In the genomic region with DNA sequence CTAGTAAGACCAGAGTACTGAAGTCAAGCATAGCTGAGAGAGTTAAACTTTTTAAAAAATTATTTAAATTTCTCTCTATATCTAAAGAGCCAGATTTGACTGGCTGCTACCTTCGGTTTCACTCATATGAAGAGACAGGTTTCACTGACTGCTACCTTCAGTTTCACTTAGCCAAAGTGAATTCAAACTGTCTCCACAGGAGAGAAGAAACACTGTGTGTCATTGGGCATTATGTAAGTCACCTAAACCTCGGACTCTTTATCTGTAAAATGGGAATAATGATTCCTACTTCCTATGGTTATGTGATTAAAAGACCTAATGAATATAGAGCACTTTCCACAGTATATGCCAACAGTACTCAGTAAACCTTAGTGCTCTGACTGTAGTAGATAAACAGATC, we compare ENCODE assay signal across 8 cellular contexts. TPM values are rescaled to one million over a fixed set of nuclear protein-coding genes. Genes with fewer than 3 reads are reported as not detected.
DNase-seq lines count a peak whose midpoint lies in the region; ATAC-seq and TF ChIP-seq lines count a peak whose summit lies in the region.

No MANE protein-coding gene starts in this region.

- H2AK5ac ChIP-seq in trophoblast cell (ENCODE audit: low read length), result no peak overlapping the region

- no peak overlapping the region for H3K27ac Mint-ChIP-seq in CD8-positive, alpha-beta memory T cell

- no peak overlapping the region for H4K12ac ChIP-seq in trophoblast cell (ENCODE audit: low read depth, low read length)

- no peak overlapping the region for H3K4me3 Mint-ChIP-seq in CD8-positive, alpha-beta memory T cell

- H2BK120ac ChIP-seq in trophoblast cell (ENCODE audit: insufficient read depth, low read length, poor library complexity), result no peak overlapping the region

- 89% methylated on average over 2 of the region's 2 CpGs for WGBS in hepatocyte (ENCODE audit: low lambda C conversion rate, missing lambda C conversion rate)
- WGBS in trophoblast cell (ENCODE audit: extremely low coverage, insufficient coverage, insufficient read length), result no CpG with 5 or more reads among the region's 2 CpGs

- H3K14ac ChIP-seq in trophoblast cell (ENCODE audit: low read length), result no peak overlapping the region

- peaks cover 0 to 20% of the 10 kb centered on the region in 2 donors for H3K27me3 Mint-ChIP-seq in CD8-positive, alpha-beta memory T cell

- H3K9me3 ChIP-seq in hepatocyte (ENCODE audit: low read depth) (no peaks in the 10 kb centered on the region), trophoblast cell (ENCODE audit: insufficient read depth, low read depth, low read length) (no peaks in the 10 kb centered on the region)
- no peaks in the 10 kb centered on the region for H3K9me3 ChIP-seq in CD8-positive, alpha-beta memory T cell (ENCODE audit: low read length)

- no peak overlapping the region for H4K8ac ChIP-seq in trophoblast cell (ENCODE audit: low read depth, low read length)

- no peak overlapping the region for H3K18ac ChIP-seq in trophoblast cell (ENCODE audit: low read length)

- H3K79me2 ChIP-seq in hepatocyte (no peaks in the 10 kb centered on the region), trophoblast cell (ENCODE audit: control insufficient read depth, insufficient read depth, low read length, poor library complexity) (no peaks in the 10 kb centered on the region)

- no peak for TF ChIP-seq CTCF in hepatocyte (IDR thresholded peaks at IDR 0.05; ENCODE audit: poor library complexity)

- H3K27me3 ChIP-seq in hepatocyte (no peaks in the 10 kb centered on the region), trophoblast cell (ENCODE audit: insufficient read depth, low read length) (no peaks in the 10 kb centered on the region)
- no peaks in the 10 kb centered on the region for H3K27me3 ChIP-seq in CD8-positive, alpha-beta memory T cell (ENCODE audit: insufficient read depth, low read length, poor library complexity, severe bottlenecking)

- H3K4me3 ChIP-seq in hepatocyte (no peak overlapping the region), trophoblast cell (ENCODE audit: low read depth, low read length) (no peak overlapping the region)
- H3K4me3 ChIP-seq in CD8-positive, alpha-beta memory T cell (ENCODE audit: low read length), result no peak overlapping the region

- no peak overlapping the region for H3K4me2 ChIP-seq in hepatocyte
- no peak overlapping the region for H3K4me2 ChIP-seq in trophoblast cell (ENCODE audit: low read length)

- no peaks in the 10 kb centered on the region for H4K20me1 ChIP-seq in hepatocyte (ENCODE audit: insufficient read depth, poor library complexity, severe bottlenecking)

- H2AFZ ChIP-seq in hepatocyte (peak overlapping the region; percentile 3), trophoblast cell (ENCODE audit: insufficient read depth, low read length, poor library complexity) (no peak overlapping the region)

- peak; percentile 90 for ATAC-seq in GM18499 (IDR thresholded peaks at IDR 0.05; ENCODE audit: insufficient read depth, unreplicated experiment)
- ATAC-seq in GM21423 (IDR thresholded peaks at IDR 0.05; ENCODE audit: unreplicated experiment), result peak; percentile 93
- peak; percentile 95 for ATAC-seq in HG03280 (IDR thresholded peaks at IDR 0.05; ENCODE audit: unreplicated experiment)

- peaks cover 0 to 3% (median 0%) of the 10 kb centered on the region in 3 donors for H3K4me1 Mint-ChIP-seq in CD8-positive, alpha-beta memory T cell

- no peak overlapping the region for H4K91ac ChIP-seq in trophoblast cell (ENCODE audit: low read depth, low read length)

- DNase-seq in hepatocyte (ENCODE audit: low spot score), result no peak
- DNase-seq in CD8-positive, alpha-beta memory T cell, result no peak
- no peak for DNase-seq in trophoblast cell
- no peak for DNase-seq in midbrain (lab: John Stamatoyannopoulos, UW)
- DNase-seq in NCI-H748 (lab: John Stamatoyannopoulos, UW; ENCODE audit: unreplicated experiment), result no peak

- no peak overlapping the region for H3K9ac ChIP-seq in trophoblast cell (ENCODE audit: low read length)

- no peaks in the 10 kb centered on the region for H3K79me1 ChIP-seq in trophoblast cell (ENCODE audit: low read length)

- H3K9me2 ChIP-seq in hepatocyte (replicated peaks; ENCODE audit: insufficient read depth), result no peaks in the 10 kb centered on the region

- no peak overlapping the region for H3K4ac ChIP-seq in trophoblast cell (ENCODE audit: low read depth, low read length)

- H3K4me1 ChIP-seq in hepatocyte (ENCODE audit: insufficient read depth) (no peaks in the 10 kb centered on the region), trophoblast cell (ENCODE audit: control insufficient read depth in 1 of 2, insufficient read depth in 2 of 2, low read length in 2 of 2) (no peaks in the 10 kb centered on the region)
- no peaks in the 10 kb centered on the region for H3K4me1 ChIP-seq in CD8-positive, alpha-beta memory T cell (ENCODE audit: insufficient read depth, low read length)

- POLR2A ChIA-PET in CD8-positive, alpha-beta memory T cell (lab: Charles Lee), result no interaction called here

- no peak overlapping the region for H2BK12ac ChIP-seq in trophoblast cell (ENCODE audit: low read length)

- H3K36me3 Mint-ChIP-seq in CD8-positive, alpha-beta memory T cell, result no peaks in the 10 kb centered on the region

- peak overlapping the region; percentile 14 for H3K27ac ChIP-seq in hepatocyte
- no peak overlapping the region for H3K27ac ChIP-seq in CD8-positive, alpha-beta memory T cell (ENCODE audit: low read depth, low read length)
- no peak overlapping the region for H3K27ac ChIP-seq in trophoblast cell (ENCODE audit: low read depth, low read length)

- CTCF ChIA-PET in CD8-positive, alpha-beta memory T cell (lab: Charles Lee), result no interaction called here

- no peaks in the 10 kb centered on the region for H3K9me3 Mint-ChIP-seq in CD8-positive, alpha-beta memory T cell

- no peak overlapping the region for H3K23ac ChIP-seq in trophoblast cell (ENCODE audit: low read length)

- H3K36me3 ChIP-seq in hepatocyte (replicated peaks; ENCODE audit: insufficient read depth, low read depth) (no peaks in the 10 kb centered on the region), trophoblast cell (ENCODE audit: control insufficient read depth in 1 of 2, insufficient read depth in 2 of 2, low read length in 2 of 2) (no peaks in the 10 kb centered on the region)
- no peaks in the 10 kb centered on the region for H3K36me3 ChIP-seq in CD8-positive, alpha-beta memory T cell (ENCODE audit: insufficient read depth, low read length)

- H2BK5ac ChIP-seq in trophoblast cell (ENCODE audit: low read depth, low read length, poor library complexity), result no peak overlapping the region

RNA-seq across cellular contexts. Expression of a gene that starts 41.6 kb away (rescaled TPM):
- total RNA-seq in hepatocyte, result 29.3 and 35.7 TPM in 2 replicates
- 6.5 and 12.7 TPM in 2 replicates for polyA plus RNA-seq in hepatocyte
- total RNA-seq in CD8-positive, alpha-beta memory T cell, result 1 to 10 TPM; 3.1 to 4.3 TPM
- not detected for polyA plus RNA-seq in CD8-positive, alpha-beta memory T cell
- 16.2 and 16.3 TPM in 2 replicates for polyA plus RNA-seq in trophoblast cell (2013)
